In the genomic region with DNA sequence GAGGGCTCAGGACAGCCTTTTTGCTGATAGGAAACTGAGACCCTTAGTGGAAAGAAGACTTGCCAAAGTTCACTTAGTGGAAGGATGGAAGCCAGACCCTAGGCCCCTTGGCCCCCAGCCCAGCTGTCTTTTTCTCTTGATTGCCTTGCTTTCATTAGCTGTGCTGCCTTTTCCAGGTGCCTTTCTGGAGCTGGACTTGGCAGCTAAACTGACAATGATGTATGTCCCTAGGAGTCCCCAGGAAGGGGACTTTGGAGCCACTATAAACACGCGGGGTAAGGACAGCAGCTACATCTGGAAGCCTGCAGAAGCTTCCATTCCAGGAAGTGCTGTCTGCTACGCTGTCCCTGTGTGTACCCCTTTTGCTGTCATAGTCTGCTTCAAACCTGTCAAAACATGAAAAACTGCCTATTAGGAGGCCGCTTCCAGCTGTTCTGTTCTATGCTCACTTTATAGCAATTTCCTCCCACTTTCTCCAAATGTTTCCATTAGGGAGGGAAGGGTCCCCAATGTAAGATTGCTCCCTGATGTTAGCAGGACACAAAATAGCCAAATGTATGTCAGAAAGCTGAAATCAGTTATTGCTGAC, we compare ENCODE assay signal across 1 cellular context.
A peak's percentile ranks its signal among the peaks of the same experiment; 100 is the strongest.
TF ChIP-seq lines count a peak whose summit lies in the region.

No MANE protein-coding gene starts in this region.

TF ChIP-seq in SK-N-SH treated with all-trans-retinoic acid at 6 μM for 48 hours, 23 proteins besides CTCF, POLR2A, EP300 and RAD21 (continued from another document):
- TF ChIP-seq, protein P1, sequence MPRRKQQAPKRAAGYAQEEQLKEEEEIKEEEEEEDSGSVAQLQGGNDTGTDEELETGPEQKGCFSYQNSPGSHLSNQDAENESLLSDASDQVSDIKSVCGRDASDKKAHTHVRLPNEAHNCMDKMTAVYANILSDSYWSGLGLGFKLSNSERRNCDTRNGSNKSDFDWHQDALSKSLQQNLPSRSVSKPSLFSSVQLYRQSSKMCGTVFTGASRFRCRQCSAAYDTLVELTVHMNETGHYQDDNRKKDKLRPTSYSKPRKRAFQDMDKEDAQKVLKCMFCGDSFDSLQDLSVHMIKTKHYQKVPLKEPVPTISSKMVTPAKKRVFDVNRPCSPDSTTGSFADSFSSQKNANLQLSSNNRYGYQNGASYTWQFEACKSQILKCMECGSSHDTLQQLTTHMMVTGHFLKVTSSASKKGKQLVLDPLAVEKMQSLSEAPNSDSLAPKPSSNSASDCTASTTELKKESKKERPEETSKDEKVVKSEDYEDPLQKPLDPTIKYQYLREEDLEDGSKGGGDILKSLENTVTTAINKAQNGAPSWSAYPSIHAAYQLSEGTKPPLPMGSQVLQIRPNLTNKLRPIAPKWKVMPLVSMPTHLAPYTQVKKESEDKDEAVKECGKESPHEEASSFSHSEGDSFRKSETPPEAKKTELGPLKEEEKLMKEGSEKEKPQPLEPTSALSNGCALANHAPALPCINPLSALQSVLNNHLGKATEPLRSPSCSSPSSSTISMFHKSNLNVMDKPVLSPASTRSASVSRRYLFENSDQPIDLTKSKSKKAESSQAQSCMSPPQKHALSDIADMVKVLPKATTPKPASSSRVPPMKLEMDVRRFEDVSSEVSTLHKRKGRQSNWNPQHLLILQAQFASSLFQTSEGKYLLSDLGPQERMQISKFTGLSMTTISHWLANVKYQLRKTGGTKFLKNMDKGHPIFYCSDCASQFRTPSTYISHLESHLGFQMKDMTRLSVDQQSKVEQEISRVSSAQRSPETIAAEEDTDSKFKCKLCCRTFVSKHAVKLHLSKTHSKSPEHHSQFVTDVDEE (CRISPR knock-in tag; IDR thresholded peaks at IDR 0.05) = peak; percentile 67
